ENCODE assay signal across 1 cellular context in genomic region chr3:183635431-183636220, GRCh38.
TF ChIP-seq lines count a peak whose summit lies in the region.

TSS of gene KLHL24 (plus strand) at chr3:183635623. CDS start at chr3:183650357, 14,734 bp downstream.

TF ChIP-seq in HepG2, 621 proteins besides CTCF, POLR2A, EP300 and RAD21 (continued from another document and continues in another):
- TF ChIP-seq ZNF281 (CRISPR knock-in tag; IDR thresholded peaks at IDR 0.05; ENCODE audit: borderline replicate concordance), result no peak
- TF ChIP-seq PHF20 (CRISPR knock-in tag; IDR thresholded peaks at IDR 0.05), result peak; percentile 3; the same call in 1 of the 2 replicates
- TF ChIP-seq ZSCAN12 (CRISPR knock-in tag; IDR thresholded peaks at IDR 0.05), result no peak
- TF ChIP-seq ZNF564 (CRISPR knock-in tag; IDR thresholded peaks at IDR 0.05), result no peak
- TF ChIP-seq PBX2 (CRISPR knock-in tag; IDR thresholded peaks at IDR 0.05), result no peak
- TF ChIP-seq NAIF1 (CRISPR knock-in tag; IDR thresholded peaks at IDR 0.05; ENCODE audit: borderline replicate concordance), result no peak; the same call in 1 of the 2 replicates
- no peak for TF ChIP-seq KLF15 (CRISPR knock-in tag; IDR thresholded peaks at IDR 0.05; ENCODE audit: borderline replicate concordance)
- 0 out of 2 replicates have a peak, but pooled peaks have one; percentile 14 for TF ChIP-seq TSC22D2 (CRISPR knock-in tag; IDR thresholded peaks at IDR 0.05; ENCODE audit: borderline replicate concordance)
- 0 out of 2 replicates have a peak, but pooled peaks have one; percentile 62 for TF ChIP-seq ZNF124 (CRISPR knock-in tag; IDR thresholded peaks at IDR 0.05)
- TF ChIP-seq NR1H2 (CRISPR knock-in tag; IDR thresholded peaks at IDR 0.05; ENCODE audit: borderline replicate concordance, low read depth), result no peak
- TF ChIP-seq JARID2 (CRISPR knock-in tag; IDR thresholded peaks at IDR 0.05; ENCODE audit: insufficient replicate concordance), result no peak
- TF ChIP-seq ZNF776 (CRISPR knock-in tag; IDR thresholded peaks at IDR 0.05), result no peak
- no peak for TF ChIP-seq TCF7 (IDR thresholded peaks at IDR 0.05; ENCODE audit: low read depth)
- TF ChIP-seq ZNF644 (CRISPR knock-in tag; IDR thresholded peaks at IDR 0.05; ENCODE audit: low read depth), result no peak
- TF ChIP-seq ZNF274 (CRISPR knock-in tag; IDR thresholded peaks at IDR 0.05), result no peak
- no peak for TF ChIP-seq ZNF598 (CRISPR knock-in tag; IDR thresholded peaks at IDR 0.05; ENCODE audit: borderline replicate concordance)
- no peak; the same call in 1 of the 2 replicates for TF ChIP-seq TFAP4 (IDR thresholded peaks at IDR 0.05; ENCODE audit: borderline replicate concordance, low read depth)
- no peak for TF ChIP-seq EED (CRISPR knock-in tag; IDR thresholded peaks at IDR 0.05)
- no peak for TF ChIP-seq ZNF264 (CRISPR knock-in tag; IDR thresholded peaks at IDR 0.05)
- no peak for TF ChIP-seq ZNF230 (CRISPR knock-in tag; IDR thresholded peaks at IDR 0.05)
- TF ChIP-seq PHF5A (CRISPR knock-in tag; IDR thresholded peaks at IDR 0.05; ENCODE audit: low read depth, unreplicated experiment), result no peak
- no peak for TF ChIP-seq CHCHD3 (CRISPR knock-in tag; IDR thresholded peaks at IDR 0.05)
- no peak for TF ChIP-seq HOXA5 (CRISPR knock-in tag; IDR thresholded peaks at IDR 0.05)
- no peak for TF ChIP-seq ATF4 (CRISPR knock-in tag; IDR thresholded peaks at IDR 0.05)
- TF ChIP-seq HNRNPK (IDR thresholded peaks at IDR 0.05; ENCODE audit: low read depth, low read length, poor library complexity, severe bottlenecking), result no peak
- peak; percentile 82 for TF ChIP-seq GATAD1 (CRISPR knock-in tag; IDR thresholded peaks at IDR 0.05)
- TF ChIP-seq THAP8 (CRISPR knock-in tag; IDR thresholded peaks at IDR 0.05; ENCODE audit: borderline replicate concordance), result no peak
- TF ChIP-seq ZNF672 (CRISPR knock-in tag; IDR thresholded peaks at IDR 0.05), result no peak
- peak; percentile 17; the same call in 1 of the 2 replicates for TF ChIP-seq GATAD2A (CRISPR knock-in tag; IDR thresholded peaks at IDR 0.05)
- TF ChIP-seq ZBTB8A (CRISPR knock-in tag; IDR thresholded peaks at IDR 0.05; ENCODE audit: borderline replicate concordance, low read depth), result no peak
- no peak for TF ChIP-seq NFE2L1 (CRISPR knock-in tag; IDR thresholded peaks at IDR 0.05; ENCODE audit: borderline replicate concordance)
- TF ChIP-seq KLF16 (CRISPR knock-in tag; IDR thresholded peaks at IDR 0.05), result no peak
- no peak for TF ChIP-seq TRAFD1 (CRISPR knock-in tag; IDR thresholded peaks at IDR 0.05; ENCODE audit: borderline replicate concordance)
- peak; percentile 43; the same call in 1 of the 2 replicates for TF ChIP-seq ZMAT3 (CRISPR knock-in tag; conservative IDR thresholded peaks at IDR 0.05)
- no peak; the same call in 1 of the 2 replicates for TF ChIP-seq ZNF619 (CRISPR knock-in tag; IDR thresholded peaks at IDR 0.05)
- TF ChIP-seq PRDM4 (CRISPR knock-in tag; IDR thresholded peaks at IDR 0.05; ENCODE audit: borderline replicate concordance), result no peak
- peak; percentile 32; the same call in 1 of the 2 replicates for TF ChIP-seq ZNF768 (CRISPR knock-in tag; IDR thresholded peaks at IDR 0.05)
- no peak for TF ChIP-seq CEBPZ (IDR thresholded peaks at IDR 0.05; ENCODE audit: low read length)
- TF ChIP-seq SP5 (CRISPR knock-in tag; IDR thresholded peaks at IDR 0.05; ENCODE audit: borderline replicate concordance, low read depth), result no peak
- no peak for TF ChIP-seq PCBP2 (optimal IDR thresholded peaks at IDR 0.05; ENCODE audit: low read depth, low read length, poor library complexity, severe bottlenecking)
- no peak for TF ChIP-seq ZXDC (CRISPR knock-in tag; IDR thresholded peaks at IDR 0.05)
- TF ChIP-seq BATF2 (CRISPR knock-in tag; IDR thresholded peaks at IDR 0.05), result no peak
- no peak for TF ChIP-seq ZFP37 (CRISPR knock-in tag; IDR thresholded peaks at IDR 0.05; ENCODE audit: borderline replicate concordance)
- peak; percentile 34; the same call in 1 of the 2 replicates for TF ChIP-seq SOX5 (CRISPR knock-in tag; IDR thresholded peaks at IDR 0.05; ENCODE audit: borderline replicate concordance)
- TF ChIP-seq CBFB (CRISPR knock-in tag; IDR thresholded peaks at IDR 0.05), result no peak
- TF ChIP-seq HDAC2 (CRISPR knock-in tag; IDR thresholded peaks at IDR 0.05), result no peak
- TF ChIP-seq GTF3A (CRISPR knock-in tag; conservative IDR thresholded peaks at IDR 0.05), result no peak
- TF ChIP-seq EHMT2 (IDR thresholded peaks at IDR 0.05; ENCODE audit: borderline replicate concordance, low read depth, low read length), result no peak
